Comparison of ENCODE assay signal across 12 cellular contexts in genomic region chr9:104982543-104982942, GRCh38.
"Had no signal": no experiment of that assay in that cellular context is flagged by ENCODE, and none has a peak within 500 bp of the region (broad histone marks: within the 10 kb centered on the region; RNA-seq: fewer than 3 reads in every experiment).

No MANE protein-coding gene starts in this region.

- DNase-seq: activated CD4-positive, alpha-beta T cell treated with anti-CD3 and anti-CD28 coated beads for 1 hour; activated CD4-positive, alpha-beta T cell treated with anti-CD3 and anti-CD28 coated beads, Interleukin-2, amount 50 U/mL, for 48 hours; activated CD8-positive, alpha-beta memory T cell treated with anti-CD3 and anti-CD28 coated beads, Interleukin-2, amount 10 ng/mL, durations not matched to agents 7 days and 5 days; activated effector memory CD4-positive, alpha-beta T cell treated with anti-CD3 and anti-CD28 coated beads, Interleukin-2, amount 50 U/mL, for 16 hours; activated naive CD8-positive, alpha-beta T cell treated with anti-CD3 and anti-CD28 coated beads for 36 hours; activated T-cell treated with anti-CD3 and anti-CD28 coated beads, Interleukin-2, amount 50 U/mL, for 4 hours; dermis blood vessel endothelial cell; mesenchymal stem cell; stimulated activated CD4-positive, alpha-beta T cell treated with anti-CD3 and anti-CD28 coated beads, Interleukin-15, amount 100 ng/mL, for 24 hours; stimulated activated CD4-positive, alpha-beta T cell treated with anti-CD3 and anti-CD28 coated beads, Interleukin-4, amount 100 ng/mL, for 24 hours; T-helper 1 cell had no signal

- ATAC-seq: activated CD8-positive, alpha-beta memory T cell treated with anti-CD3 and anti-CD28 coated beads, Interleukin-2, amount 10 ng/mL, durations not matched to agents 7 days and 5 days; activated T-cell treated with anti-CD3 and anti-CD28 coated beads, Interleukin-2, amount 50 U/mL, for 4 hours had no signal

- H3K27ac ChIP-seq: thoracic aorta had no signal

- H3K4me3 ChIP-seq: thoracic aorta had no signal

- H3K36me3 ChIP-seq: thoracic aorta had no signal

- H3K9me3 ChIP-seq: thoracic aorta had no signal
